8 cellular contexts compared by ENCODE assay signal in genomic region chr19:49581007-49581508, GRCh38. TPM values are rescaled to one million over a fixed set of nuclear protein-coding genes. Genes with fewer than 3 reads are reported as not detected.
DNase-seq lines count a peak whose midpoint lies in the region; ATAC-seq and TF ChIP-seq lines count a peak whose summit lies in the region.

TSS of gene PRRG2 (plus strand) at chr19:49581316. CDS start at chr19:49583220, 1,904 bp downstream.

- intact Hi-C loops in Right ventricle myocardium inferior (cut with DNase I) (no loop called here), MCF 10A (cut with micrococcal nuclease) (loop anchor here (2.0 kb wide), 1 partner anchor 60 kb away; the partner anchor contains the start of gene RRAS), aorta (cut with DNase I) (no loop called here)

- H3K4me3 Mint-ChIP-seq in MCF 10A (ENCODE audit: unreplicated experiment) (peak within 1 kb of the TSS; percentile 92), memory B cell (peak within 1 kb of the TSS; percentile 90)

- H3K27ac Mint-ChIP-seq in MCF 10A (ENCODE audit: low read depth, unreplicated experiment) (peak within 1 kb of the TSS; percentile 96), memory B cell (peak within 1 kb of the TSS; percentile 87)

- BruUV-seq in MCF 10A (replicated peaks; lab: Mats Ljungman, UMichigan), result no TSS peak

- H3K36me3 ChIP-seq in cardiac muscle cell (no peaks in the 10 kb centered on the region), aorta (ENCODE audit: control insufficient read depth in 1 of 2, insufficient read depth in 2 of 2, low read length in 1 of 2) (no peaks in the 10 kb centered on the region)

- POLR2A ChIA-PET in MCF 10A (lab: Yijun Ruan, JAX), result interaction anchor here (0.6 to 4.8 kb wide), 30 partner anchors 10 to 1801 kb away, joined by 3 to 138 read pairs (median 6); partner anchors contain the start of genes ADM5, ALDH16A1, BCL2L12 and FUZ

- no peaks in the 10 kb centered on the region for H3K9me3 Mint-ChIP-seq in MCF 10A (ENCODE audit: unreplicated experiment)
- no peaks in the 10 kb centered on the region for H3K9me3 Mint-ChIP-seq in memory B cell

- TF ChIP-seq CTCF in cardiac muscle cell (IDR thresholded peaks at IDR 0.05; ENCODE audit: low read depth, low read length), result no peak
- no peak for TF ChIP-seq CTCF in MCF 10A (IDR thresholded peaks at IDR 0.05; ENCODE audit: unreplicated experiment)

- CTCF ChIA-PET in MCF 10A (lab: Yijun Ruan, JAX), result interaction anchor here (0.7 to 4.6 kb wide), 3 partner anchors 11 to 92 kb away, joined by 3 to 40 read pairs (median 3); no protein-coding TSS in a partner anchor

- 30 to 31% methylated on average over 15 of the region's 15 CpGs for WGBS in aorta, 2 donors

- H3K4me1 ChIP-seq in cardiac muscle cell (ENCODE audit: low read depth) (peaks cover 10% of the 10 kb centered on the region), aorta (ENCODE audit: control insufficient read depth in 1 of 2, insufficient read depth in 2 of 2, low read length in 2 of 2) (no peaks in the 10 kb centered on the region)

- H3K27me3 ChIP-seq in cardiac muscle cell, result no peaks in the 10 kb centered on the region
- no peaks in the 10 kb centered on the region for H3K27me3 ChIP-seq in aorta (ENCODE audit: control insufficient read depth in 1 of 2, insufficient read depth in 2 of 2, low read length in 1 of 2)

- H3K9me3 ChIP-seq in cardiac muscle cell (ENCODE audit: low read depth) (no peaks in the 10 kb centered on the region), aorta (ENCODE audit: control insufficient read depth, low read length) (no peaks in the 10 kb centered on the region)

- peak within 1 kb of the TSS; percentile 73 for H3K4me3 ChIP-seq in cardiac muscle cell
- peak within 1 kb of the TSS; percentile 77 to 92 for H3K4me3 ChIP-seq in aorta (ENCODE audit: low read length in 2 of 2)

- ATAC-seq in Right ventricle myocardium inferior (no peak), memory B cell (ENCODE audit: low read depth) (no peak), aorta (ENCODE audit: low FRiP score) (no peak), HG02798 (IDR thresholded peaks at IDR 0.05; ENCODE audit: poor library complexity, unreplicated experiment) (no peak)

- H3K27me3 Mint-ChIP-seq in MCF 10A (ENCODE audit: insufficient read depth, unreplicated experiment), result no peaks in the 10 kb centered on the region
- no peaks in the 10 kb centered on the region for H3K27me3 Mint-ChIP-seq in memory B cell

- no peak for DNase-seq in cardiac muscle cell (ENCODE audit: low read depth in 1 of 2, low spot score in 1 of 2)
- no peak for DNase-seq in Right ventricle myocardium inferior (ENCODE audit: missing footprints)
- DNase-seq in MCF 10A (ENCODE audit: unreplicated experiment), result peak; percentile 52
- DNase-seq in memory B cell (ENCODE audit: low spot score in 2 of 2), result no peak
- no peak for DNase-seq in aorta
- DNase-seq in SHP77 (lab: John Stamatoyannopoulos, UW), result no peak
- DNase-seq in stimulated activated CD8-positive, alpha-beta memory T cell treated with anti-CD3 and anti-CD28 coated beads, Interleukin-4, amount 100 ng/mL, for 48 hours, result no peak

- H3K36me3 Mint-ChIP-seq in MCF 10A (ENCODE audit: insufficient read depth, unreplicated experiment) (peaks cover 7% of the 10 kb centered on the region), memory B cell (no peaks in the 10 kb centered on the region)

- H3K27ac ChIP-seq in cardiac muscle cell, result peak within 1 kb of the TSS; percentile 66
- H3K27ac ChIP-seq in aorta (ENCODE audit: low read depth in 1 of 2, low read length in 2 of 2), result peak within 1 kb of the TSS in 1 of 2 donors; percentile 4

- H3K4me1 Mint-ChIP-seq in MCF 10A (ENCODE audit: insufficient read depth, unreplicated experiment), result peaks cover 22% of the 10 kb centered on the region
- peaks cover 16% of the 10 kb centered on the region for H3K4me1 Mint-ChIP-seq in memory B cell

RNA-seq across cellular contexts. Expression of gene PRRG2, which starts in this region (rescaled TPM):
- total RNA-seq in cardiac muscle cell (0.67 and 8.2 TPM in 2 replicates), Right ventricle myocardium inferior (0.76 TPM), MCF 10A (2022) (3.9 and 4.7 TPM in 2 replicates), aorta (1 to 10 TPM in 1 of 2 donors, under 1 TPM in 1; 0.49 to 1.2 TPM)
- polyA plus RNA-seq in cardiac muscle cell (0.10 and 0.29 TPM in 2 replicates), aorta (1 to 10 TPM in 1 of 2 donors, not detected in 1; 4.1 TPM)
